39 cellular contexts compared by ENCODE assay signal in the genomic region with DNA sequence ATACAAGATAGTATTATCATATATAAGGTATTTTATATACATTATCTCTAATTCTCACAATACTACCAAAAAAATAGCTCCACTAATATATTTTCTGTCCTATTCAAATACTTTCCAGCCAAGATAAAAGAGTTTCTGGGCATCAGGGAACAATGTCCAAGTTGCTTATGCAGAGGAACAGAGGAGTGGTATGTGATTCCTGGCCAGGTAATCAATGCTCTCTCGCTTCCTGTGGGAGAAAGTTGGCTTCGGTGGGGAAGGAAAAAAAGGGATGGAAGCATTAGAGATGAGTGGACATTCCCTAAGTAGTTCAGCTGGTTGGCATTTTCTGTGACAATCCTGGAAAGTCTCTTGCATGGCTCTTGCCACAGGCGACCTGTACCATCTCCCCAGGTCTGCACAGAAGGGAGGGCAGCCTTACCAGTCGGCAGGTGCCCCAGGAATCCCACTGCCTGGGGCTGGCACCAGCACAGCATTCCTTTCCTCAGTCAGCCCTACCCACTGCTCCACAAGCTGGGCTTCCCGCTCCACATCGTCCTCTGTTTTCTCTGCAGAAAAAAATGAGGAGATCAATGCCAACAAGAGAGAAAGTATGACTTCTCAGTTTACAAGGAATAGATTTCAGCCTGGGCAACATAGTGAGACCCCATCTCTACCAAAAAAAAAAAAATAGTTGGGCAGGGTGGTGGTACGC.
"Had no signal": no experiment of that assay in that cellular context is flagged by ENCODE, and none has a peak within 500 bp of the region (broad histone marks: within the 10 kb centered on the region; RNA-seq: fewer than 3 reads in every experiment).

No MANE protein-coding gene starts in this region.

- H3K4me1 Mint-ChIP-seq: activated naive CD4-positive, alpha-beta T cell treated with anti-CD3 and anti-CD28 coated beads, Interleukin-2, amount 10 ng/mL, durations not matched to agents 7 days and 5 days; activated naive CD4-positive, alpha-beta T cell treated with anti-CD3 and anti-CD28 coated beads, Interleukin-2, amount 50 U/mL, for 24 hours; activated naive CD8-positive, alpha-beta T cell treated with anti-CD3 and anti-CD28 coated beads for 36 hours; activated naive CD8-positive, alpha-beta T cell treated with anti-CD3 and anti-CD28 coated beads, Interleukin-2, amount 50 U/mL, for 24 hours; activated T-helper 17 cell treated with anti-CD3 and anti-CD28 coated beads, Interleukin-2, amount 50 U/mL, for 72 hours; central memory CD8-positive, alpha-beta T cell had no signal

- H3K4me3 Mint-ChIP-seq: activated naive CD4-positive, alpha-beta T cell treated with anti-CD3 and anti-CD28 coated beads for 36 hours; activated naive CD4-positive, alpha-beta T cell treated with anti-CD3 and anti-CD28 coated beads, Interleukin-2, amount 10 ng/mL, durations not matched to agents 7 days and 5 days; activated naive CD4-positive, alpha-beta T cell treated with anti-CD3 and anti-CD28 coated beads, Interleukin-2, amount 50 U/mL, for 24 hours; activated naive CD8-positive, alpha-beta T cell; activated naive CD8-positive, alpha-beta T cell treated with anti-CD3 and anti-CD28 coated beads for 36 hours; activated naive CD8-positive, alpha-beta T cell treated with anti-CD3 and anti-CD28 coated beads, Interleukin-2, amount 10 ng/mL, durations not matched to agents 7 days and 5 days; activated naive CD8-positive, alpha-beta T cell treated with anti-CD3 and anti-CD28 coated beads, Interleukin-2, amount 50 U/mL, for 24 hours; activated T-cell treated with anti-CD3 and anti-CD28 coated beads, Interleukin-2, amount 50 U/mL, for 24 hours; activated T-cell treated with anti-CD3 and anti-CD28 coated beads, Interleukin-2, amount 50 U/mL, for 4 hours; activated T-cell treated with anti-CD3 and anti-CD28 coated beads, Interleukin-2, amount 50 U/mL, for 72 hours; activated T-helper 1 cell treated with anti-CD3 and anti-CD28 coated beads, Interleukin-12 subunit alpha, Interleukin-12 subunit beta, Interleukin-2, Interleukin-4 antibody, amounts not matched to agents 30 ng/mL and 10 ng/mL and 1 ng/mL, durations not matched to agents 14 hours and 24 hours and 36 hours; activated T-helper 17 cell treated with anti-CD3 and anti-CD28 coated beads, Interleukin-2, amount 50 U/mL, for 72 hours; brain; central memory CD8-positive, alpha-beta T cell had no signal

- FAIRE-seq: astrocyte, bronchial epithelial cell had no signal

- H3K9me3 ChIP-seq: adrenal gland, ascending aorta, body of pancreas, breast epithelium had no signal

- H3K36me3 Mint-ChIP-seq: activated naive CD4-positive, alpha-beta T cell treated with anti-CD3 and anti-CD28 coated beads, Interleukin-2, amount 10 ng/mL, durations not matched to agents 7 days and 5 days; activated naive CD4-positive, alpha-beta T cell treated with anti-CD3 and anti-CD28 coated beads, Interleukin-2, amount 50 U/mL, for 24 hours; activated naive CD4-positive, alpha-beta T cell treated with anti-CD3 and anti-CD28 coated beads, Interleukin-2, amount 50 U/mL, for 72 hours; activated naive CD8-positive, alpha-beta T cell; activated naive CD8-positive, alpha-beta T cell treated with anti-CD3 and anti-CD28 coated beads for 36 hours; activated naive CD8-positive, alpha-beta T cell treated with anti-CD3 and anti-CD28 coated beads, Interleukin-2, amount 10 ng/mL, durations not matched to agents 7 days and 5 days had no signal

- DNase-seq: activated effector memory CD4-positive, alpha-beta T cell treated with anti-CD3 and anti-CD28 coated beads, Interleukin-2, amount 50 U/mL, for 16 hours; activated effector memory CD4-positive, alpha-beta T cell treated with Interleukin-2 at 50 U/mL for 16 hours; activated gamma-delta T cell; activated gamma-delta T cell treated with Interleukin-2 at 50 U/mL for 16 hours; activated naive CD4-positive, alpha-beta T cell; activated naive CD4-positive, alpha-beta T cell treated with anti-CD3 and anti-CD28 coated beads for 36 hours; activated naive CD4-positive, alpha-beta T cell treated with anti-CD3 and anti-CD28 coated beads, Interleukin-2, amount 10 ng/mL, durations not matched to agents 7 days and 5 days; activated naive CD4-positive, alpha-beta T cell treated with anti-CD3 and anti-CD28 coated beads, Interleukin-2, amount 50 U/mL, for 16 hours; activated naive CD4-positive, alpha-beta T cell treated with Interleukin-2 at 50 U/mL for 16 hours; activated naive CD8-positive, alpha-beta T cell treated with anti-CD3 and anti-CD28 coated beads for 36 hours; activated naive CD8-positive, alpha-beta T cell treated with anti-CD3 and anti-CD28 coated beads, Interleukin-2, amount 10 ng/mL, durations not matched to agents 7 days and 5 days; activated naive CD8-positive, alpha-beta T cell treated with anti-CD3 and anti-CD28 coated beads, Interleukin-2, amount 50 U/mL, for 24 hours; activated T-cell treated with anti-CD3 and anti-CD28 coated beads, Interleukin-2, amount 50 U/mL, for 24 hours; activated T-cell treated with anti-CD3 and anti-CD28 coated beads, Interleukin-2, amount 50 U/mL, for 4 hours; activated T-cell treated with anti-CD3 and anti-CD28 coated beads, Interleukin-2, amount 50 U/mL, for 48 hours; activated T-cell treated with anti-CD3 and anti-CD28 coated beads, Interleukin-2, amount 50 U/mL, for 72 hours; adrenal gland; amniotic stem cell; amygdala; anterior cingulate cortex; aorta; body of pancreas; brain microvascular endothelial cell; caudate nucleus; central memory CD4-positive, alpha-beta T cell; cerebellar nuclear complex had no signal

- H3K9me3 Mint-ChIP-seq: activated naive CD4-positive, alpha-beta T cell treated with anti-CD3 and anti-CD28 coated beads for 36 hours; activated naive CD4-positive, alpha-beta T cell treated with anti-CD3 and anti-CD28 coated beads, Interleukin-2, amount 10 ng/mL, durations not matched to agents 7 days and 5 days; activated naive CD4-positive, alpha-beta T cell treated with anti-CD3 and anti-CD28 coated beads, Interleukin-2, amount 50 U/mL, for 24 hours; activated naive CD4-positive, alpha-beta T cell treated with anti-CD3 and anti-CD28 coated beads, Interleukin-2, amount 50 U/mL, for 72 hours; activated naive CD8-positive, alpha-beta T cell treated with anti-CD3 and anti-CD28 coated beads for 36 hours; activated naive CD8-positive, alpha-beta T cell treated with anti-CD3 and anti-CD28 coated beads, Interleukin-2, amount 10 ng/mL, durations not matched to agents 7 days and 5 days; activated naive CD8-positive, alpha-beta T cell treated with anti-CD3 and anti-CD28 coated beads, Interleukin-2, amount 50 U/mL, for 24 hours; activated T-cell treated with anti-CD3 and anti-CD28 coated beads, Interleukin-2, amount 50 U/mL, for 24 hours; activated T-cell treated with anti-CD3 and anti-CD28 coated beads, Interleukin-2, amount 50 U/mL, for 4 hours; activated T-cell treated with anti-CD3 and anti-CD28 coated beads, Interleukin-2, amount 50 U/mL, for 72 hours; activated T-helper 1 cell treated with anti-CD3 and anti-CD28 coated beads, Interleukin-12 subunit alpha, Interleukin-12 subunit beta, Interleukin-2, Interleukin-4 antibody, amounts not matched to agents 30 ng/mL and 10 ng/mL and 1 ng/mL, durations not matched to agents 14 hours and 24 hours and 36 hours; activated T-helper 17 cell treated with anti-CD3 and anti-CD28 coated beads, Interleukin-2, amount 50 U/mL, for 72 hours; activated T-helper 2 cell treated with anti-CD3 and anti-CD28 coated beads, Interferon-gamma antibody, Interleukin-2, Interleukin-4, amounts not matched to agents 10 μg/mL and 5 μg/mL and 100 μg/mL, durations not matched to agents 14 hours and 24 hours and 36 hours; brain; central memory CD8-positive, alpha-beta T cell had no signal

- H3K27ac ChIP-seq: adrenal gland, ascending aorta, body of pancreas, brain microvascular endothelial cell, breast epithelium, cardiac muscle cell had no signal

- H3K4me3 ChIP-seq: adrenal gland, ascending aorta, body of pancreas, breast epithelium, cardiac muscle cell had no signal

- H3K4me1 ChIP-seq: adrenal gland, ascending aorta, body of pancreas, breast epithelium had no signal

- H3K27me3 ChIP-seq: adrenal gland, ascending aorta, body of pancreas, brain microvascular endothelial cell, breast epithelium, cardiac muscle cell had no signal

- ATAC-seq: activated naive CD4-positive, alpha-beta T cell treated with anti-CD3 and anti-CD28 coated beads, Interleukin-2, amount 50 U/mL, for 72 hours; activated naive CD8-positive, alpha-beta T cell treated with anti-CD3 and anti-CD28 coated beads, Interleukin-2, amount 50 U/mL, for 24 hours; activated T-cell treated with anti-CD3 and anti-CD28 coated beads, Interleukin-2, amount 50 U/mL, for 4 hours; activated T-cell treated with anti-CD3 and anti-CD28 coated beads, Interleukin-2, amount 50 U/mL, for 72 hours; activated T-helper 17 cell treated with anti-CD3 and anti-CD28 coated beads, Interleukin-2, amount 50 U/mL, for 72 hours; body of pancreas had no signal

- H3K27me3 Mint-ChIP-seq: activated naive CD4-positive, alpha-beta T cell treated with anti-CD3 and anti-CD28 coated beads, Interleukin-2, amount 50 U/mL, for 24 hours; activated naive CD8-positive, alpha-beta T cell treated with anti-CD3 and anti-CD28 coated beads, Interleukin-2, amount 50 U/mL, for 24 hours; activated T-cell treated with anti-CD3 and anti-CD28 coated beads, Interleukin-2, amount 50 U/mL, for 24 hours; brain had no signal

- H3K27ac Mint-ChIP-seq: activated naive CD4-positive, alpha-beta T cell treated with anti-CD3 and anti-CD28 coated beads for 36 hours; activated naive CD4-positive, alpha-beta T cell treated with anti-CD3 and anti-CD28 coated beads, Interleukin-2, amount 10 ng/mL, durations not matched to agents 7 days and 5 days; activated naive CD4-positive, alpha-beta T cell treated with anti-CD3 and anti-CD28 coated beads, Interleukin-2, amount 50 U/mL, for 24 hours; activated naive CD4-positive, alpha-beta T cell treated with anti-CD3 and anti-CD28 coated beads, Interleukin-2, amount 50 U/mL, for 72 hours; activated naive CD8-positive, alpha-beta T cell; activated naive CD8-positive, alpha-beta T cell treated with anti-CD3 and anti-CD28 coated beads for 36 hours; activated naive CD8-positive, alpha-beta T cell treated with anti-CD3 and anti-CD28 coated beads, Interleukin-2, amount 10 ng/mL, durations not matched to agents 7 days and 5 days; activated naive CD8-positive, alpha-beta T cell treated with anti-CD3 and anti-CD28 coated beads, Interleukin-2, amount 50 U/mL, for 24 hours; activated T-cell treated with anti-CD3 and anti-CD28 coated beads, Interleukin-2, amount 50 U/mL, for 24 hours; activated T-cell treated with anti-CD3 and anti-CD28 coated beads, Interleukin-2, amount 50 U/mL, for 72 hours; activated T-helper 1 cell treated with anti-CD3 and anti-CD28 coated beads, Interleukin-12 subunit alpha, Interleukin-12 subunit beta, Interleukin-2, Interleukin-4 antibody, amounts not matched to agents 30 ng/mL and 10 ng/mL and 1 ng/mL, durations not matched to agents 14 hours and 24 hours and 36 hours; activated T-helper 17 cell treated with anti-CD3 and anti-CD28 coated beads, Interleukin-2, amount 50 U/mL, for 72 hours; activated T-helper 2 cell treated with anti-CD3 and anti-CD28 coated beads, Interferon-gamma antibody, Interleukin-2, Interleukin-4, amounts not matched to agents 10 μg/mL and 5 μg/mL and 100 μg/mL, durations not matched to agents 14 hours and 24 hours and 36 hours had no signal
